In genomic region chr14:52974406-52974805, GRCh38 we compare ENCODE assay signal across 1 cellular context.
TF ChIP-seq lines count a peak whose summit lies in the region.

No MANE protein-coding gene starts in this region.

TF ChIP-seq in IMR-90, 13 proteins besides CTCF, POLR2A, EP300 and RAD21 (continued from another document):
- no peak for TF ChIP-seq NFE2L2 (IDR thresholded peaks at IDR 0.05; ENCODE audit: low read depth, low read length)
- TF ChIP-seq CHD1 (IDR thresholded peaks at IDR 0.05; ENCODE audit: low read depth, low read length): no peak
